ENCODE assay signal across 14 cellular contexts in genomic region chr11:129324533-129325175, GRCh38. TPM values are rescaled to one million over a fixed set of nuclear protein-coding genes. Genes with fewer than 3 reads are reported as not detected.
DNase-seq lines count a peak whose midpoint lies in the region; TF ChIP-seq lines count a peak whose summit lies in the region.
"Had no signal": no experiment of that assay in that cellular context is flagged by ENCODE, and none has a peak within 500 bp of the region (broad histone marks: within the 10 kb centered on the region; RNA-seq: fewer than 3 reads in every experiment).

No MANE protein-coding gene starts in this region.

- no peaks in the 10 kb centered on the region for H3K9me3 ChIP-seq in left ventricle myocardium inferior (replicated peaks)

- peaks cover 4% of the 10 kb centered on the region for H3K27me3 ChIP-seq in left ventricle myocardium inferior (ENCODE audit: low read depth)
- no peaks in the 10 kb centered on the region for H3K27me3 ChIP-seq in H7 (ENCODE audit: control insufficient read depth, insufficient read depth, low read length)

- intact Hi-C loops in left ventricle myocardium inferior (cut with micrococcal nuclease) = no loop called here

- H3K4me3 ChIP-seq in left ventricle myocardium inferior (peak overlapping the region; percentile 38), skin epidermis (no peak overlapping the region), H7 (ENCODE audit: insufficient read depth, low read depth, low read length) (no peak overlapping the region)

- no peak for TF ChIP-seq CTCF in left ventricle myocardium inferior (IDR thresholded peaks at IDR 0.05; ENCODE audit: borderline replicate concordance)

- H3K36me3 ChIP-seq in left ventricle myocardium inferior (no peaks in the 10 kb centered on the region), H7 (replicated peaks; ENCODE audit: control insufficient read depth, insufficient read depth, low read length) (no peaks in the 10 kb centered on the region)

- H3K4me1 ChIP-seq in left ventricle myocardium inferior = peaks cover 12% of the 10 kb centered on the region

- DNase-seq in EH (ENCODE audit: low read depth) (peak; percentile 10), NCI-H774 (lab: John Stamatoyannopoulos, UW) (peak; percentile 73), left ventricle myocardium inferior (peak; percentile 33), H7 (no peak), inferior parietal cortex (ENCODE audit: extremely low spot score) (no peak), iPS-NIHi7 (ENCODE audit: extremely low spot score) (no peak)
- DNase-seq in stimulated activated CD4-positive, alpha-beta T cell treated with anti-CD3 and anti-CD28 coated beads, Interleukin-1b, Interleukin-23, amount 100 ng/mL, for 48 hours = no peak
- DNase-seq: activated naive CD4-positive, alpha-beta T cell; effector CD8-positive, alpha-beta T cell; GDM1; stimulated activated CD4-positive, alpha-beta T cell treated with anti-CD3 and anti-CD28 coated beads, Interleukin-12 subunit alpha, Interleukin-12 subunit beta, amount 100 ng/mL, for 4 hours; stimulated activated naive CD8-positive, alpha-beta T cell treated with anti-CD3 and anti-CD28 coated beads, Interleukin-15, Interleukin-2, amounts not matched to agents 100 U/mL and 50 U/mL, for 24 hours had no signal

- H3K27ac ChIP-seq in left ventricle myocardium inferior (replicated peaks) (peak overlapping the region; percentile 69), skin epidermis (peak overlapping the region in 12 of 21 experiments; percentile 3 to 72 (median 44))

RNA-seq across cellular contexts. Expression of gene BARX2, which starts 51.0 kb away (rescaled TPM):
- not detected for total RNA-seq in left ventricle myocardium inferior
- total RNA-seq in H7 (2014; rRNA removed; shearing (Covaris generic)) = not detected in 2 replicates
- total RNA-seq: kidney epithelial cell had no signal

Comparison
In these comparisons a context has a peak if more than half of its experiments do, and no peak if none do; other contexts are left out.
1. DNase-seq: peak in EH (single experiment), NCI-H774 (single experiment) and left ventricle myocardium inferior (single experiment); none in H7 (single experiment), stimulated activated CD4-positive, alpha-beta T cell treated with anti-CD3 and anti-CD28 coated beads, Interleukin-1b, Interleukin-23, amount 100 ng/mL, for 48 hours (single experiment), inferior parietal cortex (single experiment) and iPS-NIHi7 (single experiment).